Comparison of ENCODE assay signal across 8 cellular contexts in genomic region chr7:66100408-66101050, GRCh38. TPM values are rescaled to one million over a fixed set of nuclear protein-coding genes. Genes with fewer than 3 reads are reported as not detected.
DNase-seq lines count a peak whose midpoint lies in the region; ATAC-seq, FAIRE-seq and TF ChIP-seq lines count a peak whose summit lies in the region.

No MANE protein-coding gene starts in this region.

- no peak for DNase-seq in BE2C
- no peak for DNase-seq in HFFc6
- DNase-seq in activated naive CD8-positive, alpha-beta T cell treated with anti-CD3 and anti-CD28 coated beads, Interleukin-2, amount 10 ng/mL, durations not matched to agents 7 days and 5 days = no peak
- no peak for DNase-seq in memory B cell (ENCODE audit: low spot score in 2 of 2)
- DNase-seq in urothelium cell line (ENCODE audit: low spot score) = no peak
- no peak for DNase-seq in GM13977 (ENCODE audit: low spot score)
- no peak for DNase-seq in SK-N-DZ (ENCODE audit: low spot score)

- TF ChIP-seq CTCF in BE2C (IDR thresholded peaks at IDR 0.05; ENCODE audit: low read depth, low read length) (no peak), HFFc6 (IDR thresholded peaks at IDR 0.05) (no peak), GM13977 (IDR thresholded peaks at IDR 0.05; ENCODE audit: extremely low read depth, insufficient read depth, missing control alignments) (no peak)

- in situ Hi-C loops in GM13977 (cut with MboI; ENCODE audit: low pct_unique_long_range_greater_than_20kb, low sequenced_read_pairs, unreplicated experiment) = no loop called here

- H3K9me3 Mint-ChIP-seq in HFFc6 (no peaks in the 10 kb centered on the region), memory B cell (no peaks in the 10 kb centered on the region)
- H3K9me3 Mint-ChIP-seq in activated naive CD8-positive, alpha-beta T cell treated with anti-CD3 and anti-CD28 coated beads, Interleukin-2, amount 10 ng/mL, durations not matched to agents 7 days and 5 days = no peaks in the 10 kb centered on the region

- FAIRE-seq in urothelium cell line (lab: Jason Lieb, UNC) = no peak

- H3K4me3 ChIP-seq in BE2C (ENCODE audit: low read depth, low read length) = peak overlapping the region; percentile 49

- ATAC-seq in activated naive CD8-positive, alpha-beta T cell treated with anti-CD3 and anti-CD28 coated beads, Interleukin-2, amount 10 ng/mL, durations not matched to agents 7 days and 5 days (ENCODE audit: low read depth) = no peak
- ATAC-seq in memory B cell (ENCODE audit: low read depth) (no peak), HG03045 (IDR thresholded peaks at IDR 0.05; ENCODE audit: unreplicated experiment) (no peak)

- no peaks in the 10 kb centered on the region for H3K9me3 ChIP-seq in BE2C

- no peaks in the 10 kb centered on the region for H3K27me3 ChIP-seq in BE2C

- H3K27me3 Mint-ChIP-seq in HFFc6 (ENCODE audit: insufficient read depth) (no peaks in the 10 kb centered on the region), memory B cell (no peaks in the 10 kb centered on the region)
- no peaks in the 10 kb centered on the region for H3K27me3 Mint-ChIP-seq in activated naive CD8-positive, alpha-beta T cell treated with anti-CD3 and anti-CD28 coated beads, Interleukin-2, amount 10 ng/mL, durations not matched to agents 7 days and 5 days

- H3K36me3 Mint-ChIP-seq in HFFc6 (ENCODE audit: low read depth) (peaks cover 6% of the 10 kb centered on the region), memory B cell (no peaks in the 10 kb centered on the region)
- H3K36me3 Mint-ChIP-seq in activated naive CD8-positive, alpha-beta T cell treated with anti-CD3 and anti-CD28 coated beads, Interleukin-2, amount 10 ng/mL, durations not matched to agents 7 days and 5 days = no peaks in the 10 kb centered on the region

- H3K27ac Mint-ChIP-seq in HFFc6 (peak overlapping the region; percentile 92), memory B cell (peak overlapping the region; percentile 85)
- H3K27ac Mint-ChIP-seq in activated naive CD8-positive, alpha-beta T cell treated with anti-CD3 and anti-CD28 coated beads, Interleukin-2, amount 10 ng/mL, durations not matched to agents 7 days and 5 days = peak overlapping the region; percentile 97

- H3K4me3 Mint-ChIP-seq in HFFc6 (peak overlapping the region; percentile 91), memory B cell (peak overlapping the region; percentile 92)
- H3K4me3 Mint-ChIP-seq in activated naive CD8-positive, alpha-beta T cell treated with anti-CD3 and anti-CD28 coated beads, Interleukin-2, amount 10 ng/mL, durations not matched to agents 7 days and 5 days = peak overlapping the region; percentile 95

- H3K4me1 Mint-ChIP-seq in HFFc6 (ENCODE audit: low read depth) (peaks cover 31% of the 10 kb centered on the region), memory B cell (peaks cover 10% of the 10 kb centered on the region)
- H3K4me1 Mint-ChIP-seq in activated naive CD8-positive, alpha-beta T cell treated with anti-CD3 and anti-CD28 coated beads, Interleukin-2, amount 10 ng/mL, durations not matched to agents 7 days and 5 days = peaks cover 11% of the 10 kb centered on the region

- POLR2A ChIA-PET in activated naive CD8-positive, alpha-beta T cell treated with anti-CD3 and anti-CD28 coated beads, Interleukin-2, amount 10 ng/mL, durations not matched to agents 7 days and 5 days (lab: Charles Lee) = no interaction called here

- no peaks in the 10 kb centered on the region for H3K4me1 ChIP-seq in BE2C

- H3K36me3 ChIP-seq in BE2C = no peaks in the 10 kb centered on the region

RNA-seq across cellular contexts. Expression of gene CRCP, which starts 14.1 kb away (rescaled TPM):
- polyA plus RNA-seq in BE2C (2012; ENCODE audit: insufficient read depth, insufficient read length, low read depth) = 68.8 TPM
- total RNA-seq in HFFc6 (2021; fragmentation: NEBNext Ultra II Directional; extraction: Animal tissue kit (Norgen Biotek cat#: 25700)) = 10 to 100 TPM; 29.8 to 37.6 (median 33.7) TPM
- 10 to 100 TPM; 30.2 to 31.5 TPM for total RNA-seq in activated naive CD8-positive, alpha-beta T cell treated with anti-CD3 and anti-CD28 coated beads, Interleukin-2, amount 10 ng/mL, durations not matched to agents 7 days and 5 days
- polyA plus RNA-seq in SK-N-DZ (2014; cell fraction: cytosol; rRNA removed) = 44.9 and 50.9 TPM in 2 replicates
- polyA plus RNA-seq in SK-N-DZ (2014; cell fraction: nucleus; rRNA removed) = 14.9 and 17.1 TPM in 2 replicates

RNA-seq across cellular contexts. Expression of gene ASL, which starts 24.9 kb away (rescaled TPM):
- polyA plus RNA-seq in BE2C (2012; ENCODE audit: insufficient read depth, insufficient read length, low read depth) = 86.9 TPM
- 10 to 100 TPM; 40.5 to 47.4 (median 41.8) TPM for total RNA-seq in HFFc6 (2021; fragmentation: NEBNext Ultra II Directional; extraction: Animal tissue kit (Norgen Biotek cat#: 25700))
- 10 to 100 TPM; 27.0 to 28.8 TPM for total RNA-seq in activated naive CD8-positive, alpha-beta T cell treated with anti-CD3 and anti-CD28 coated beads, Interleukin-2, amount 10 ng/mL, durations not matched to agents 7 days and 5 days
- polyA plus RNA-seq in SK-N-DZ (2014; cell fraction: cytosol; rRNA removed) = 25.0 and 28.4 TPM in 2 replicates
- 52.6 and 62.9 TPM in 2 replicates for polyA plus RNA-seq in SK-N-DZ (2014; cell fraction: nucleus; rRNA removed)
